In genomic region chr18:38321262-38321661, GRCh38 we compare ENCODE assay signal across 24 cellular contexts.
"Had no signal": no experiment of that assay in that cellular context is flagged by ENCODE, and none has a peak within 500 bp of the region (broad histone marks: within the 10 kb centered on the region; RNA-seq: fewer than 3 reads in every experiment).

No MANE protein-coding gene starts in this region.

- H3K9me3 ChIP-seq: esophagus squamous epithelium, gastrocnemius medialis, lower lobe of right lung had no signal

- DNase-seq: cortex of kidney; effector CD8-positive, alpha-beta T cell; effector memory CD8-positive, alpha-beta T cell; endodermal cell; erythroblast; esophagus squamous epithelium; foreskin fibroblast; foreskin melanocyte; gastrocnemius medialis; glutamatergic neuron; head of caudate nucleus; heart right ventricle; hippocampal formation; left cardiac atrium; left lung; left ventricle myocardium superior; lower lobe of right lung; mesenchymal stem cell; mucosa of descending colon; naive B cell had no signal

- H3K27ac ChIP-seq: epithelial cell of prostate, esophagus squamous epithelium, gastrocnemius medialis, heart right ventricle, left lung, lower lobe of right lung had no signal

- H3K4me3 ChIP-seq: esophagus squamous epithelium, gastrocnemius medialis, heart right ventricle, left lung, lower lobe of right lung, mucosa of descending colon had no signal

- FAIRE-seq: endometrium, islet of Langerhans, keratinocyte had no signal

- H3K27me3 ChIP-seq: esophagus squamous epithelium, gastrocnemius medialis, heart right ventricle, left lung had no signal

- H3K4me1 ChIP-seq: esophagus squamous epithelium, gastrocnemius medialis, heart right ventricle, left lung, lower lobe of right lung had no signal

- H3K36me3 ChIP-seq: esophagus squamous epithelium, gastrocnemius medialis, heart right ventricle, left lung, lower lobe of right lung had no signal
